In the genomic region with DNA sequence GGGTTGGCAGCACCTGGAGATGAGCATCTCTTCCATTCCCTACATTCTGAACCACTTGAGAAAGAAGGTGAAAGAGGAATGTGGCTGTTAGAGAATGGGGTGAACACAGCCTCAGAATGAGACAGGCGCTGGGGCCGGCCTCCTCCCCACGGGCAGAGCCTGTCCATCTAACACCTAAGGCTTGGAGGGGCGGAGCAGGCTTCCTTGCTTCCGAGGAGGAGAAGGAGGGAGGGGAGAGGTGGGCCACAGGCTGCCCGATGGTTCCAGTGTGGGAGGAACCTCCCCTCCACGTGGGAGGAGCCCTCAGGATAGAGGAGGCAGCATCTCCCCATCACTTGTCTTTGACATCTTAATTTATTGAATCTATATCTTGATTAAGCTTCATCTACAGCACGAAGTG, we compare ENCODE assay signal across 1 cellular context.
TF ChIP-seq lines count a peak whose summit lies in the region.

No MANE protein-coding gene starts in this region.

TF ChIP-seq in HepG2, 621 proteins besides CTCF, POLR2A, EP300 and RAD21 (continued from another document):
- TF ChIP-seq, protein P1, sequence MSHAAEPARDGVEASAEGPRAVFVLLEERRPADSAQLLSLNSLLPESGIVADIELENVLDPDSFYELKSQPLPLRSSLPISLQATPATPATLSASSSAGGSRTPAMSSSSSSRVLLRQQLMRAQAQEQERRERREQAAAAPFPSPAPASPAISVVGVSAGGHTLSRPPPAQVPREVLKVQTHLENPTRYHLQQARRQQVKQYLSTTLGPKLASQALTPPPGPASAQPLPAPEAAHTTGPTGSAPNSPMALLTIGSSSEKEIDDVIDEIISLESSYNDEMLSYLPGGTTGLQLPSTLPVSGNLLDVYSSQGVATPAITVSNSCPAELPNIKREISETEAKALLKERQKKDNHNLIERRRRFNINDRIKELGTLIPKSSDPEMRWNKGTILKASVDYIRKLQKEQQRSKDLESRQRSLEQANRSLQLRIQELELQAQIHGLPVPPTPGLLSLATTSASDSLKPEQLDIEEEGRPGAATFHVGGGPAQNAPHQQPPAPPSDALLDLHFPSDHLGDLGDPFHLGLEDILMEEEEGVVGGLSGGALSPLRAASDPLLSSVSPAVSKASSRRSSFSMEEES (CRISPR knock-in tag; IDR thresholded peaks at IDR 0.05) = no peak
- no peak for TF ChIP-seq TBL1XR1 (IDR thresholded peaks at IDR 0.05; ENCODE audit: borderline replicate concordance, low read length, partially characterized antibody)
- TF ChIP-seq CREM (IDR thresholded peaks at IDR 0.05) = no peak
- TF ChIP-seq CREM (CRISPR knock-in tag; IDR thresholded peaks at IDR 0.05) = no peak
- TF ChIP-seq ARNT (IDR thresholded peaks at IDR 0.05) = no peak
- no peak for TF ChIP-seq SNRNP70 (IDR thresholded peaks at IDR 0.05; ENCODE audit: low read depth, low read length)
- no peak for TF ChIP-seq PCBP1 (IDR thresholded peaks at IDR 0.05; ENCODE audit: borderline replicate concordance, low read depth, low read length)
- no peak for TF ChIP-seq ZNF225 (CRISPR knock-in tag; IDR thresholded peaks at IDR 0.05)
- no peak for TF ChIP-seq ZNF615 (CRISPR knock-in tag; IDR thresholded peaks at IDR 0.05; ENCODE audit: borderline replicate concordance)
